8 cellular contexts compared by ENCODE assay signal in genomic region chr5:124747770-124748686, GRCh38.
DNase-seq lines count a peak whose midpoint lies in the region; ATAC-seq lines count a peak whose summit lies in the region.

No MANE protein-coding gene starts in this region.

- H3K9me3 ChIP-seq in adipocyte (ENCODE audit: control insufficient read depth, low read length): no peaks in the 10 kb centered on the region

- no peak overlapping the region for H3K27ac Mint-ChIP-seq in stimulated activated memory B cell treated with anti-CD40 and anti-IgM and Interleukin-4, amounts not matched to agents 10 μg/mL and 1 μg/mL and 100 μg/mL, for 72 hours

- H3K4me1 ChIP-seq in adipocyte (ENCODE audit: control insufficient read depth, insufficient read depth, low read length): peaks cover 34% of the 10 kb centered on the region

- H3K9ac ChIP-seq in adipocyte (ENCODE audit: low read length): peak overlapping the region; percentile 91

- no peaks in the 10 kb centered on the region for H3K9me3 Mint-ChIP-seq in stimulated activated memory B cell treated with anti-CD40 and anti-IgM and Interleukin-4, amounts not matched to agents 10 μg/mL and 1 μg/mL and 100 μg/mL, for 72 hours

- DNase-seq in Kasumi-1 (lab: John Stamatoyannopoulos, UW) (peak; percentile 68 to 81), adipocyte (ENCODE audit: low read depth) (peak; percentile 64), T-helper 9 cell (no peak)
- no peak for DNase-seq in stimulated activated CD4-positive, alpha-beta T cell treated with anti-CD3 and anti-CD28 coated beads, Interleukin-2, amount 100 ng/mL, for 48 hours

- H3K4me3 ChIP-seq in GM08714 (ENCODE audit: low read length): peak overlapping the region; percentile 88
- peak overlapping the region; percentile 88 for H3K4me3 ChIP-seq in adipocyte (ENCODE audit: low read length)
- H3K4me3 ChIP-seq in iPS-11a (ENCODE audit: low read depth, low read length): peak overlapping the region; percentile 83

- peak; percentile 54 for ATAC-seq in GM21737 (IDR thresholded peaks at IDR 0.05; ENCODE audit: unreplicated experiment)
- ATAC-seq in stimulated activated memory B cell treated with anti-CD40 and anti-IgM and Interleukin-4, amounts not matched to agents 10 μg/mL and 1 μg/mL and 100 μg/mL, for 72 hours: peak; percentile 88

- no peaks in the 10 kb centered on the region for H3K27me3 ChIP-seq in adipocyte (replicated peaks; ENCODE audit: control insufficient read depth, insufficient read depth, low read length)

- H3K36me3 Mint-ChIP-seq in stimulated activated memory B cell treated with anti-CD40 and anti-IgM and Interleukin-4, amounts not matched to agents 10 μg/mL and 1 μg/mL and 100 μg/mL, for 72 hours: no peaks in the 10 kb centered on the region

- H3K36me3 ChIP-seq in adipocyte (ENCODE audit: control insufficient read depth, insufficient read depth, low read length, severe bottlenecking): no peaks in the 10 kb centered on the region

- no peaks in the 10 kb centered on the region for H3K27me3 Mint-ChIP-seq in stimulated activated memory B cell treated with anti-CD40 and anti-IgM and Interleukin-4, amounts not matched to agents 10 μg/mL and 1 μg/mL and 100 μg/mL, for 72 hours

- no peak overlapping the region for H3K4me3 Mint-ChIP-seq in stimulated activated memory B cell treated with anti-CD40 and anti-IgM and Interleukin-4, amounts not matched to agents 10 μg/mL and 1 μg/mL and 100 μg/mL, for 72 hours

- H3K4me1 Mint-ChIP-seq in stimulated activated memory B cell treated with anti-CD40 and anti-IgM and Interleukin-4, amounts not matched to agents 10 μg/mL and 1 μg/mL and 100 μg/mL, for 72 hours: peaks cover 39% of the 10 kb centered on the region

Comparison
In these comparisons a context has a peak if more than half of its experiments do, and no peak if none do; other contexts are left out.
1. DNase-seq: peak in Kasumi-1 (2 of 2) and adipocyte (single experiment); none in stimulated activated CD4-positive, alpha-beta T cell treated with anti-CD3 and anti-CD28 coated beads, Interleukin-2, amount 100 ng/mL, for 48 hours (0 of 2) and T-helper 9 cell (single experiment).
2. Peak in every context shown above with its lines, with median percentiles within 50 percentile points of each other: H3K4me3 ChIP-seq.